In genomic region chr17:81279278-81280073, GRCh38 we compare ENCODE assay signal across 24 cellular contexts. TPM values are rescaled to one million over a fixed set of nuclear protein-coding genes. Genes with fewer than 3 reads are reported as not detected.
A peak's percentile ranks its signal among the peaks of the same experiment; 100 is the strongest.
DNase-seq lines count a peak whose midpoint lies in the region; ATAC-seq and TF ChIP-seq lines count a peak whose summit lies in the region.
"Had no signal": no experiment of that assay in that cellular context is flagged by ENCODE, and none has a peak within 500 bp of the region (broad histone marks: within the 10 kb centered on the region; RNA-seq: fewer than 3 reads in every experiment).

No MANE protein-coding gene starts in this region.

- H3K4me3 Mint-ChIP-seq in brain: peak overlapping the region in 1 of 5 experiments; percentile 60
- H3K4me3 Mint-ChIP-seq: CD4-positive, alpha-beta T cell had no signal

- no peaks in the 10 kb centered on the region for H3K9me2 ChIP-seq in OCI-LY1 (ENCODE audit: low read depth, low read length)

- no peak overlapping the region for H3K4me2 ChIP-seq in OCI-LY1 (ENCODE audit: low read length)
- H3K4me2 ChIP-seq: BLaER1, KMS-11 had no signal

- ATAC-seq in left colon (no peak), HG02610 (IDR thresholded peaks at IDR 0.05; ENCODE audit: unreplicated experiment) (no peak)
- ATAC-seq: GM12878 had no signal

- H3K27ac Mint-ChIP-seq in brain: peak overlapping the region in 4 of 5 experiments; percentile 10 to 97 (median 38)
- H3K27ac Mint-ChIP-seq: CD4-positive, alpha-beta T cell had no signal

- no peaks in the 10 kb centered on the region for H3K4me1 Mint-ChIP-seq in brain

- H3K9me3 ChIP-seq in OCI-LY1 (ENCODE audit: low read length) (no peaks in the 10 kb centered on the region), muscle layer of colon (ENCODE audit: low read length) (no peaks in the 10 kb centered on the region)
- H3K9me3 ChIP-seq: BLaER1, HAP-1, Peyer's patch, SJSA1 had no signal

- intact Hi-C loops in left colon (cut with DNase I, micrococcal nuclease): no loop called here

- DNase-seq in left colon: no peak
- DNase-seq in GM19238 (ENCODE audit: insufficient read length, low spot score): no peak
- DNase-seq: CD4-positive, alpha-beta T cell; COR-L47; DMS79 treated with DMSO at 0.1 percent for 48 hours; GM23248; NCI-H1092 treated with DMSO at 0.1 percent for 48 hours; NCI-H1436 treated with DMSO at 0.1 percent for 48 hours; NCI-H2029 treated with DMSO at 0.1 percent for 48 hours; NCI-H226; NCI-H510A treated with DMSO at 0.1 percent for 48 hours; NCI-H748 treated with DMSO at 0.1 percent for 48 hours; NK-92 treated with Interleukin-12 subunit alpha and Interleukin-12 subunit beta, amount 100 ng/mL, for 24 hours; Peyer's patch had no signal

- H3K27ac ChIP-seq in OCI-LY1 (ENCODE audit: low read depth, low read length, poor library complexity, severe bottlenecking) (peak overlapping the region; percentile 24), muscle layer of colon (ENCODE audit: low read depth, low read length) (peak overlapping the region; percentile 63)
- H3K27ac ChIP-seq: BLaER1, GM23248, HL-60, KMS-11, Peyer's patch, SJSA1 had no signal

- no peaks in the 10 kb centered on the region for H3F3A ChIP-seq in OCI-LY1 (ENCODE audit: insufficient read depth, low read length)

- peaks cover 17% of the 10 kb centered on the region for H3K36me3 Mint-ChIP-seq in brain

- H3K27me3 ChIP-seq in OCI-LY1 (ENCODE audit: insufficient read depth, low read length) (no peaks in the 10 kb centered on the region), muscle layer of colon (ENCODE audit: control insufficient read depth in 1 of 2, insufficient read depth in 2 of 2, low read length in 2 of 2) (no peaks in the 10 kb centered on the region)
- H3K27me3 ChIP-seq: BLaER1, Peyer's patch, SJSA1 had no signal

- H3K9ac ChIP-seq in OCI-LY1 (ENCODE audit: low read length) (no peak overlapping the region), muscle layer of colon (ENCODE audit: low read length) (no peak overlapping the region)
- H3K9ac ChIP-seq: GM23248, KMS-11 had no signal

- H3K4me3 ChIP-seq in OCI-LY1 (ENCODE audit: low read depth, low read length, poor library complexity, severe bottlenecking) (no peak overlapping the region), muscle layer of colon (ENCODE audit: low read depth in 1 of 2, low read length in 2 of 2) (no peak overlapping the region)
- H3K4me3 ChIP-seq: BLaER1, GM12878, GM23248, HAP-1, Peyer's patch, SJSA1 had no signal

- no peak overlapping the region for H2AFZ ChIP-seq in OCI-LY1 (ENCODE audit: low read length)
- H2AFZ ChIP-seq: GM23248 had no signal

- H3K4me1 ChIP-seq in OCI-LY1 (ENCODE audit: insufficient read depth, low read length, severe bottlenecking) (peaks cover 10% of the 10 kb centered on the region), muscle layer of colon (ENCODE audit: insufficient read depth, low read length) (peaks cover 7% of the 10 kb centered on the region)
- H3K4me1 ChIP-seq: HAP-1, SJSA1 had no signal

- H3K36me3 ChIP-seq in OCI-LY1 (ENCODE audit: insufficient read depth, low read length): peaks cover 24% of the 10 kb centered on the region
- peaks cover 8% of the 10 kb centered on the region for H3K36me3 ChIP-seq in muscle layer of colon (ENCODE audit: insufficient read depth, low read length)

- no peaks in the 10 kb centered on the region for H3K9me3 Mint-ChIP-seq in brain
- H3K9me3 Mint-ChIP-seq: CD4-positive, alpha-beta T cell had no signal

- no peaks in the 10 kb centered on the region for H3K27me3 Mint-ChIP-seq in brain
- H3K27me3 Mint-ChIP-seq: CD4-positive, alpha-beta T cell had no signal

- no peaks in the 10 kb centered on the region for H4K20me1 ChIP-seq in OCI-LY1 (ENCODE audit: insufficient read depth, low read length)

- H3K79me2 ChIP-seq in OCI-LY1 (ENCODE audit: insufficient read depth, low read length): no peaks in the 10 kb centered on the region

- TF ChIP-seq CTCF in OCI-LY1 (IDR thresholded peaks at IDR 0.05; ENCODE audit: low read length) (no peak), brain (conservative IDR thresholded peaks at IDR 0.05) (no peak)

RNA-seq across cellular contexts. Expression of gene SLC38A10, which starts 15.6 kb away (rescaled TPM):
- polyA plus RNA-seq in brain (ENCODE audit: insufficient read depth, low read depth, low replicate concordance): 38.7 TPM
- total RNA-seq in left colon: 10 to 100 TPM; 84.7 to 86.7 TPM

RNA-seq across cellular contexts. Expression of gene NDUFAF8, which starts 40.4 kb away (rescaled TPM):
- 69.2 TPM for polyA plus RNA-seq in brain (ENCODE audit: insufficient read depth, low read depth, low replicate concordance)
- total RNA-seq in left colon: 10 to 100 TPM; 23.2 to 29.9 TPM

RNA-seq across cellular contexts. Expression of gene TEPSIN, which starts 40.6 kb away (rescaled TPM):
- polyA plus RNA-seq in brain (ENCODE audit: insufficient read depth, low read depth, low replicate concordance): 10.8 TPM
- total RNA-seq in left colon: 10 to 100 TPM; 34.3 to 34.6 TPM

RNA-seq across cellular contexts. Expression of gene CEP131, which starts 56.7 kb away (rescaled TPM):
- polyA plus RNA-seq in brain (ENCODE audit: insufficient read depth, low read depth, low replicate concordance): 31.5 TPM
- total RNA-seq in left colon: 1 to 10 TPM; 4.7 to 9.5 TPM
